ENCODE assay signal across 23 cellular contexts in genomic region chr3:64222501-64222900, GRCh38. TPM values are rescaled to one million over a fixed set of nuclear protein-coding genes. Genes with fewer than 3 reads are reported as not detected.
DNase-seq lines count a peak whose midpoint lies in the region; ATAC-seq and TF ChIP-seq lines count a peak whose summit lies in the region.
"Had no signal": no experiment of that assay in that cellular context is flagged by ENCODE, and none has a peak within 500 bp of the region (broad histone marks: within the 10 kb centered on the region; RNA-seq: fewer than 3 reads in every experiment).

No MANE protein-coding gene starts in this region.

- intact Hi-C loops in dorsolateral prefrontal cortex (cut with DNase I) (loop anchor here (10.0 kb wide), 3 partner anchors 182 to 242 kb away; partner anchors contain the start of gene PSMD6 (in 1 of the 2)), tibial artery (cut with DNase I; ENCODE audit: low total_unique reads) (no loop called here)

- peaks cover 11 to 30% (median 11%) of the 10 kb centered on the region in 3 donors for H3K4me1 Mint-ChIP-seq in IgD-negative memory B cell
- H3K4me1 Mint-ChIP-seq: activated naive CD4-positive, alpha-beta T cell treated with anti-CD3 and anti-CD28 coated beads, Interleukin-2, amount 50 U/mL, for 24 hours had no signal

- ATAC-seq in GM18511 (IDR thresholded peaks at IDR 0.05; ENCODE audit: unreplicated experiment) (no peak), HG03378 (IDR thresholded peaks at IDR 0.05; ENCODE audit: unreplicated experiment) (no peak)
- ATAC-seq: activated CD8-positive, alpha-beta T cell treated with anti-CD3 and anti-CD28 coated beads for 36 hours; left ventricle myocardium superior had no signal

- H3K4me3 ChIP-seq in dorsolateral prefrontal cortex = peak overlapping the region; percentile 41 to 76 (median 60)
- H3K4me3 ChIP-seq in muscle layer of duodenum (ENCODE audit: low read depth in 1 of 2, low read length in 2 of 2) = peak overlapping the region in 1 of 2 donors; percentile 56
- no peak overlapping the region for H3K4me3 ChIP-seq in tibial artery

- H3K36me3 Mint-ChIP-seq in IgD-negative memory B cell = no peaks in the 10 kb centered on the region
- H3K36me3 Mint-ChIP-seq: activated naive CD4-positive, alpha-beta T cell treated with anti-CD3 and anti-CD28 coated beads, Interleukin-2, amount 50 U/mL, for 24 hours had no signal

- TF ChIP-seq CTCF in dorsolateral prefrontal cortex (IDR thresholded peaks at IDR 0.05 in 54 of 56, conservative IDR thresholded peaks at IDR 0.05 in 2 of 56; ENCODE audit: low read depth in 1 of 56, partially characterized antibody in 56 of 56) (no peak), tibial artery (IDR thresholded peaks at IDR 0.05) (no peak)

- H3K36me3 ChIP-seq in muscle layer of duodenum (ENCODE audit: control insufficient read depth in 1 of 2, insufficient read depth in 2 of 2, low read length in 2 of 2) (no peaks in the 10 kb centered on the region), tibial artery (no peaks in the 10 kb centered on the region)

- H3K9me3 ChIP-seq in muscle layer of duodenum (ENCODE audit: control insufficient read depth in 1 of 2, low read length in 2 of 2) = no peaks in the 10 kb centered on the region
- no peaks in the 10 kb centered on the region for H3K9me3 ChIP-seq in tibial artery

- peak overlapping the region in 3 of 4 donors; percentile 18 to 89 (median 29) for H3K4me3 Mint-ChIP-seq in IgD-negative memory B cell
- H3K4me3 Mint-ChIP-seq: activated B cell treated with CpG ODN at 0.5 μM for 24 hours; activated CD8-positive, alpha-beta T cell treated with anti-CD3 and anti-CD28 coated beads for 36 hours; activated naive CD4-positive, alpha-beta T cell treated with anti-CD3 and anti-CD28 coated beads, Interleukin-2, amount 50 U/mL, for 24 hours; B cell had no signal

- H3K27me3 ChIP-seq in dorsolateral prefrontal cortex = no peaks in the 10 kb centered on the region
- H3K27me3 ChIP-seq in muscle layer of duodenum (ENCODE audit: low read depth, low read length) = no peaks in the 10 kb centered on the region
- no peaks in the 10 kb centered on the region for H3K27me3 ChIP-seq in tibial artery

- H3K27ac ChIP-seq in dorsolateral prefrontal cortex = peak overlapping the region in 44 of 59 donors; percentile 11 to 94 (median 78)
- peak overlapping the region; percentile 48 for H3K27ac ChIP-seq in muscle layer of duodenum (ENCODE audit: low read length)
- H3K27ac ChIP-seq in tibial artery = peak overlapping the region; percentile 85

- peaks cover 2% of the 10 kb centered on the region for H3K27me3 Mint-ChIP-seq in IgD-negative memory B cell
- H3K27me3 Mint-ChIP-seq: activated B cell treated with CpG ODN at 0.5 μM for 24 hours had no signal

- no peak overlapping the region for H3K27ac Mint-ChIP-seq in IgD-negative memory B cell
- H3K27ac Mint-ChIP-seq: activated B cell treated with CpG ODN at 0.5 μM for 24 hours; activated CD8-positive, alpha-beta T cell treated with anti-CD3 and anti-CD28 coated beads for 36 hours; activated naive CD4-positive, alpha-beta T cell treated with anti-CD3 and anti-CD28 coated beads, Interleukin-2, amount 50 U/mL, for 24 hours; B cell had no signal

- peaks cover 14 to 89% of the 10 kb centered on the region in 2 donors for H3K4me1 ChIP-seq in muscle layer of duodenum (ENCODE audit: control insufficient read depth in 1 of 2, insufficient read depth in 2 of 2, low read length in 2 of 2)
- H3K4me1 ChIP-seq in tibial artery = peaks cover 0 to 83% (median 66%) of the 10 kb centered on the region in 4 donors

- H3K9me3 Mint-ChIP-seq in IgD-negative memory B cell = peaks cover 0 to 1% (median 0%) of the 10 kb centered on the region in 3 donors
- H3K9me3 Mint-ChIP-seq: activated B cell treated with CpG ODN at 0.5 μM for 24 hours; activated CD8-positive, alpha-beta T cell treated with anti-CD3 and anti-CD28 coated beads for 36 hours; activated naive CD4-positive, alpha-beta T cell treated with anti-CD3 and anti-CD28 coated beads, Interleukin-2, amount 50 U/mL, for 24 hours had no signal

- DNase-seq in dorsolateral prefrontal cortex = peak in 2 of 10 donors; percentile 33 to 44
- no peak for DNase-seq in tibial artery
- DNase-seq in stimulated activated CD4-positive, alpha-beta T cell treated with anti-CD3 and anti-CD28 coated beads, Interleukin-4, amount 100 ng/mL, for 1 hour = no peak
- DNase-seq: activated B cell treated with CpG ODN at 0.5 μM for 24 hours; activated CD8-positive, alpha-beta T cell treated with anti-CD3 and anti-CD28 coated beads for 36 hours; activated T-cell treated with anti-CD3 and anti-CD28 coated beads, Interleukin-2, amount 50 U/mL, for 48 hours; Calu3; cortex of kidney; Karpas-422; left ventricle myocardium superior; NCI-H1105; NCI-H2081 treated with DMSO at 0.1 percent for 48 hours; NCI-H526; OCI-M1; stimulated activated CD4-positive, alpha-beta T cell treated with anti-CD3 and anti-CD28 coated beads, Interleukin-15, amount 100 ng/mL, for 24 hours; stimulated activated naive CD4-positive, alpha-beta T cell treated with Interleukin-2 at 50 U/mL for 16 hours; T-helper 2 cell had no signal

RNA-seq across cellular contexts. Expression of gene PRICKLE2, which starts 2.8 kb away (rescaled TPM):
- 0.73 TPM for polyA plus RNA-seq in IgD-negative memory B cell
- total RNA-seq in dorsolateral prefrontal cortex = 100 to 1,000 TPM in 10 of 120 experiments, 10 to 100 TPM in 110; 36.7 to 110 (median 81.6) TPM
- total RNA-seq: activated CD8-positive, alpha-beta T cell treated with anti-CD3 and anti-CD28 coated beads for 36 hours had no signal

Comparison
In these comparisons a context has a peak if more than half of its experiments do, and no peak if none do; other contexts are left out.
1. H3K4me3 ChIP-seq: peak in dorsolateral prefrontal cortex (59 of 59); none in tibial artery (0 of 2).
2. Peak in every context shown above with its lines, with median percentiles within 50 percentile points of each other: H3K27ac ChIP-seq.